Comparison of ENCODE assay signal across 8 cellular contexts in the genomic region with DNA sequence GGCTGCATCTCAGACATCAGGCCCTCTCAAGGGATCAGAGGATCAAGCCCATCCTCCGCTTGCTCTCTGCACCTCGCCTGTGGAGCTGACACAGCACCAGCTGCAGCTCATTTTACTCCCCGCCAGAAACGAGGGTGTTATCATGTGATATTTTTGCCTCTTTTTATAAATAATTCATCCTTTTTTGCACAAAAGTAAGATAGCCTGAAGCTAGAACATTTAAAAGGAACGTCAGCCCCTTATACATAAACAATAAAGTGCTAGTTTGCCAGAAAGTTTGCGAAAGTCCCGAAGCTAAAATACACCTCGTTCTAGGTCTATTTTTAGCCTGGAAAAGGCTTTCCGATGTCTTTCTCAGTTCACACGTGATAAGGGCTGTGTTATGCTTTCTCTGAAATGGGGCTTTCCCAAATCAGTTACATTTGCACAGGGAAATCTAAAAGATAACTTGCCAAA. TPM values are rescaled to one million over a fixed set of nuclear protein-coding genes. Genes with fewer than 3 reads are reported as not detected.
DNase-seq lines count a peak whose midpoint lies in the region; ATAC-seq, FAIRE-seq and TF ChIP-seq lines count a peak whose summit lies in the region.
"Had no signal": no experiment of that assay in that cellular context is flagged by ENCODE, and none has a peak within 500 bp of the region (broad histone marks: within the 10 kb centered on the region; RNA-seq: fewer than 3 reads in every experiment).

No MANE protein-coding gene starts in this region.

- ATAC-seq in thoracic aorta (ENCODE audit: insufficient number of reproducible peaks, low FRiP score, low read depth) (peak; percentile 49), HG03159 (IDR thresholded peaks at IDR 0.05; ENCODE audit: unreplicated experiment) (no peak)

- H3K9me3 ChIP-seq in HUES48 (ENCODE audit: control insufficient read depth, insufficient read depth, low read length) = no peaks in the 10 kb centered on the region
- no peaks in the 10 kb centered on the region for H3K9me3 ChIP-seq in kidney (ENCODE audit: control insufficient read depth in 1 of 2, low read length in 2 of 2)
- no peaks in the 10 kb centered on the region for H3K9me3 ChIP-seq in thoracic aorta

- H3K4me3 ChIP-seq in HUES48 (ENCODE audit: low read depth, low read length) (no peak overlapping the region), choroid plexus epithelial cell (ENCODE audit: low read depth, low read length) (no peak overlapping the region), kidney (ENCODE audit: low read length in 2 of 2) (peak overlapping the region in 1 of 2 donors; percentile 4), thoracic aorta (peak overlapping the region; percentile 49)

- peak overlapping the region; percentile 21 for H3K27ac ChIP-seq in HUES48 (ENCODE audit: low read depth, low read length)
- no peak overlapping the region for H3K27ac ChIP-seq in kidney (ENCODE audit: low read depth in 2 of 2, low read length in 2 of 2)
- peak overlapping the region in 1 of 2 donors; percentile 2 for H3K27ac ChIP-seq in thoracic aorta
- no peak overlapping the region for H3K27ac ChIP-seq in substantia nigra (ENCODE audit: low read depth, low read length, poor library complexity, severe bottlenecking)

- peak; percentile 88 for DNase-seq in choroid plexus epithelial cell (ENCODE audit: low read depth)
- DNase-seq in kidney = no peak
- DNase-seq in thoracic aorta (ENCODE audit: low spot score) = no peak
- DNase-seq in substantia nigra (lab: John Stamatoyannopoulos, UW) = no peak
- no peak for DNase-seq in NCI-H1436 (lab: John Stamatoyannopoulos, UW)
- DNase-seq: NCI-H146 had no signal

- no peak for TF ChIP-seq CTCF in choroid plexus epithelial cell (conservative IDR thresholded peaks at IDR 0.05; ENCODE audit: low read depth, low read length)
- no peak for TF ChIP-seq CTCF in kidney (IDR thresholded peaks at IDR 0.05; ENCODE audit: borderline replicate concordance, extremely low read depth, insufficient read depth)
- TF ChIP-seq CTCF in thoracic aorta (IDR thresholded peaks at IDR 0.05) = no peak

- H3K4me1 ChIP-seq in HUES48 (ENCODE audit: control insufficient read depth, insufficient read depth, low read length) = peaks cover 28% of the 10 kb centered on the region
- peaks cover 0 to 7% of the 10 kb centered on the region in 2 donors for H3K4me1 ChIP-seq in kidney (ENCODE audit: control insufficient read depth in 1 of 2, insufficient read depth in 1 of 2, low read depth in 1 of 2, low read length in 2 of 2)
- H3K4me1 ChIP-seq in thoracic aorta (ENCODE audit: control insufficient read depth in 1 of 2, low read depth in 2 of 2) = peaks cover 21 to 36% of the 10 kb centered on the region in 2 donors

- peaks cover 15% of the 10 kb centered on the region for H3K27me3 ChIP-seq in HUES48 (ENCODE audit: control insufficient read depth, insufficient read depth, low read length)
- H3K27me3 ChIP-seq in thoracic aorta (replicated peaks; ENCODE audit: insufficient read depth) = no peaks in the 10 kb centered on the region

- H3K36me3 ChIP-seq in HUES48 (ENCODE audit: control insufficient read depth, insufficient read depth, low read length) (no peaks in the 10 kb centered on the region), kidney (ENCODE audit: control insufficient read depth in 1 of 2, insufficient read depth in 2 of 2, low read length in 2 of 2) (no peaks in the 10 kb centered on the region), thoracic aorta (no peaks in the 10 kb centered on the region)

- intact Hi-C loops in kidney (cut with DNase I) = no loop called here

- peak; percentile 21 for FAIRE-seq in kidney (lab: Jason Lieb, UNC)

- H3K9ac ChIP-seq in HUES48 (ENCODE audit: low read depth, low read length) (no peak overlapping the region), kidney (ENCODE audit: low read length in 2 of 2) (no peak overlapping the region)

RNA-seq across cellular contexts. Expression of gene FAM174B, which starts 9.6 kb away (rescaled TPM):
- total RNA-seq in kidney (13.8 TPM), thoracic aorta (10 to 100 TPM in 1 of 2 donors, 1 to 10 TPM in 1; 6.1 to 10.0 TPM)
- 9.8 TPM for polyA plus RNA-seq in kidney (ENCODE audit: insufficient read depth, low read depth, low replicate concordance)
